Comparison of ENCODE assay signal across 8 cellular contexts in genomic region chr6:99514089-99514488, GRCh38. TPM values are rescaled to one million over a fixed set of nuclear protein-coding genes. Genes with fewer than 3 reads are reported as not detected.
A peak's percentile ranks its signal among the peaks of the same experiment; 100 is the strongest.
DNase-seq lines count a peak whose midpoint lies in the region; ATAC-seq, FAIRE-seq and TF ChIP-seq lines count a peak whose summit lies in the region.

No MANE protein-coding gene starts in this region.

- H3K4me2 ChIP-seq in PC-3 (ENCODE audit: low read length), result peak overlapping the region; percentile 92
- H3K4me2 ChIP-seq in endothelial cell of umbilical vein (ENCODE audit: insufficient read depth, low read length), result peak overlapping the region; percentile 97

- BruUV-seq in PC-3 (replicated peaks; lab: Mats Ljungman, UMichigan), result no TSS peak
- no TSS peak for BruUV-seq in endothelial cell of umbilical vein (replicated peaks; lab: Mats Ljungman, UMichigan)

- H3K9me3 ChIP-seq in PC-3 (ENCODE audit: low read length) (no peaks in the 10 kb centered on the region), endothelial cell of umbilical vein (replicated peaks; ENCODE audit: control insufficient read depth, insufficient read depth, low read length) (no peaks in the 10 kb centered on the region)

- no peak for ATAC-seq in PC-3

- H3K9me2 ChIP-seq in PC-3 (replicated peaks; ENCODE audit: low read length), result no peaks in the 10 kb centered on the region

- dilution Hi-C loops in endothelial cell of umbilical vein (cut with MboI; ENCODE audit: extremely low pct_ligation_motif_present, low sequenced_read_pairs), result no loop called here

- H3K4me1 ChIP-seq in PC-3 (ENCODE audit: insufficient read depth, low read length) (peaks cover 22% of the 10 kb centered on the region), endothelial cell of umbilical vein (ENCODE audit: control insufficient read depth, extremely low read depth, insufficient read depth, low read length) (peaks cover 13% of the 10 kb centered on the region)

- H3K9me1 ChIP-seq in endothelial cell of umbilical vein (replicated peaks; ENCODE audit: control insufficient read depth, extremely low read depth, insufficient read depth, low read length), result no peaks in the 10 kb centered on the region

- H3K36me3 ChIP-seq in PC-3 (ENCODE audit: low read depth, low read length), result no peaks in the 10 kb centered on the region
- no peaks in the 10 kb centered on the region for H3K36me3 ChIP-seq in endothelial cell of umbilical vein (ENCODE audit: control insufficient read depth in 2 of 2, extremely low read depth in 1 of 2, insufficient read depth in 2 of 2, low read length in 2 of 2)

- H3K79me2 ChIP-seq in PC-3 (ENCODE audit: low read length) (peaks cover 42% of the 10 kb centered on the region), endothelial cell of umbilical vein (ENCODE audit: control insufficient read depth, insufficient read depth, low read length) (peaks cover 35% of the 10 kb centered on the region)

- H4K20me1 ChIP-seq in PC-3 (ENCODE audit: low read length) (no peaks in the 10 kb centered on the region), endothelial cell of umbilical vein (replicated peaks; ENCODE audit: control insufficient read depth, extremely low read depth, insufficient read depth, low read length) (no peaks in the 10 kb centered on the region)

- no peaks in the 10 kb centered on the region for H3K27me3 ChIP-seq in PC-3 (ENCODE audit: low read length)
- no peaks in the 10 kb centered on the region for H3K27me3 ChIP-seq in endothelial cell of umbilical vein (ENCODE audit: control insufficient read depth in 2 of 2, insufficient read depth in 2 of 2, low read length in 2 of 2)

- H3K4me3 ChIP-seq in PC-3 (ENCODE audit: low read length) (peak overlapping the region; percentile 91), endothelial cell of umbilical vein (replicated peaks in 1 of 3; ENCODE audit: insufficient read depth in 1 of 3, low read depth in 1 of 3, low read length in 3 of 3) (peak overlapping the region; percentile 17 to 86 (median 76))

- peak; percentile 5 for FAIRE-seq in GM18507 (lab: Jason Lieb, UNC)
- FAIRE-seq in endothelial cell of umbilical vein (lab: Jason Lieb, UNC), result peak; percentile 54

- POLR2A ChIA-PET in PC-3 (lab: Charles Lee; ENCODE audit: unreplicated experiment), result no interaction called here
- POLR2A ChIA-PET in endothelial cell of umbilical vein (lab: Charles Lee), result no interaction called here

- H3K27ac ChIP-seq in PC-3 (ENCODE audit: low read length) (no peak overlapping the region), endothelial cell of umbilical vein (ENCODE audit: insufficient read depth, low read depth, low read length) (no peak overlapping the region)

- DNase-seq in GM18507 (ENCODE audit: extremely low spot score, insufficient read length, low read depth), result no peak
- no peak for DNase-seq in PC-3
- DNase-seq in endothelial cell of umbilical vein (ENCODE audit: low read depth, low spot score), result peak; percentile 36
- peak; percentile 35 for DNase-seq in retina
- DNase-seq in NCI-H128 (lab: John Stamatoyannopoulos, UW; ENCODE audit: unreplicated experiment), result no peak
- DNase-seq in ecto neural progenitor cell (ENCODE audit: low spot score), result no peak
- DNase-seq in posterior cingulate gyrus, result no peak
- DNase-seq in central memory CD4-positive, alpha-beta T cell, result no peak

- H3F3A ChIP-seq in PC-3 (ENCODE audit: low read length, unreplicated experiment), result no peaks in the 10 kb centered on the region

- intact Hi-C loops in PC-3 (cut with micrococcal nuclease) (no loop called here), endothelial cell of umbilical vein (cut with micrococcal nuclease) (loop anchor here (10.0 kb wide), 1 partner anchor 169 kb away; the partner anchor contains the start of gene FAXC), posterior cingulate gyrus (cut with DNase I) (loop anchor here (10.0 kb wide), 1 partner anchor 89 kb away; the partner anchor contains the start of gene PNISR)

- peak overlapping the region; percentile 81; the same call in 1 of the 2 replicates for H2AFZ ChIP-seq in PC-3 (ENCODE audit: low read length)
- peak overlapping the region; percentile 40 for H2AFZ ChIP-seq in endothelial cell of umbilical vein (ENCODE audit: low read depth, low read length)

- H3K9ac ChIP-seq in PC-3 (ENCODE audit: low read length), result peak overlapping the region; percentile 81
- H3K9ac ChIP-seq in endothelial cell of umbilical vein (replicated peaks; ENCODE audit: extremely low read depth, insufficient read depth, low read length), result peak overlapping the region; percentile 63

- CTCF ChIA-PET in PC-3 (lab: Charles Lee), result no interaction called here
- CTCF ChIA-PET in endothelial cell of umbilical vein (lab: Charles Lee), result interaction anchor here (0.6 to 1.1 kb wide), 4 partner anchors 13 to 183 kb away, joined by 3 to 4 read pairs (median 4); no protein-coding TSS in a partner anchor

- no peak for TF ChIP-seq POLR2A in endothelial cell of umbilical vein (IDR thresholded peaks at IDR 0.05; ENCODE audit: low read depth, low read length)

- no peak for TF ChIP-seq CTCF in PC-3 (conservative IDR thresholded peaks at IDR 0.05; ENCODE audit: low read depth, low read length)
- no peak for TF ChIP-seq CTCF in endothelial cell of umbilical vein (IDR thresholded peaks at IDR 0.05; ENCODE audit: extremely low read depth in 1 of 2, insufficient read depth in 1 of 2, low read depth in 1 of 2, low read length in 2 of 2)

TF ChIP-seq in endothelial cell of umbilical vein, 7 proteins besides CTCF, POLR2A, EP300 and RAD21:
- no peak for TF ChIP-seq MAX (IDR thresholded peaks at IDR 0.05; ENCODE audit: insufficient read depth, insufficient read length)

RNA-seq across cellular contexts. Expression of gene USP45, which starts 1.1 kb away (rescaled TPM):
- total RNA-seq in PC-3 (2014; rRNA removed), result 8.3 and 9.3 TPM in 2 replicates
- 11.3 and 13.6 TPM in 2 replicates for total RNA-seq in endothelial cell of umbilical vein
- 1.9 and 2.7 TPM in 2 replicates for polyA plus RNA-seq in endothelial cell of umbilical vein
- 6.1 and 6.7 TPM in 2 replicates for polyA plus RNA-seq in endothelial cell of umbilical vein (2011; cell fraction: cytosol; rRNA removed)
- polyA plus RNA-seq in endothelial cell of umbilical vein (2011; cell fraction: nucleus; rRNA removed), result 19.1 and 19.7 TPM in 2 replicates
- 10.6 and 12.8 TPM in 2 replicates for polyA plus RNA-seq in endothelial cell of umbilical vein (2012)
- polyA minus RNA-seq in endothelial cell of umbilical vein, result 8.0 and 10.0 TPM in 2 replicates
- polyA minus RNA-seq in endothelial cell of umbilical vein (2011; cell fraction: cytosol; rRNA and poly(A)+ RNA removed), result 6.1 TPM
- 11.9 and 15.1 TPM in 2 replicates for polyA minus RNA-seq in endothelial cell of umbilical vein (2011; cell fraction: nucleus; rRNA and poly(A)+ RNA removed)

RNA-seq across cellular contexts. Expression of gene CCNC, which starts 54.4 kb away (rescaled TPM):
- total RNA-seq in PC-3 (2014; rRNA removed) (53.7 and 69.3 TPM in 2 replicates), endothelial cell of umbilical vein (53.1 and 53.5 TPM in 2 replicates)
- 13.0 and 18.2 TPM in 2 replicates for polyA plus RNA-seq in endothelial cell of umbilical vein
- 25.9 and 29.7 TPM in 2 replicates for polyA plus RNA-seq in endothelial cell of umbilical vein (2011; cell fraction: cytosol; rRNA removed)
- 42.7 and 58.9 TPM in 2 replicates for polyA plus RNA-seq in endothelial cell of umbilical vein (2011; cell fraction: nucleus; rRNA removed)
- polyA plus RNA-seq in endothelial cell of umbilical vein (2012), result 27.1 and 46.4 TPM in 2 replicates
- 52.7 and 60.8 TPM in 2 replicates for polyA minus RNA-seq in endothelial cell of umbilical vein
- 48.6 TPM for polyA minus RNA-seq in endothelial cell of umbilical vein (2011; cell fraction: cytosol; rRNA and poly(A)+ RNA removed)
- polyA minus RNA-seq in endothelial cell of umbilical vein (2011; cell fraction: nucleus; rRNA and poly(A)+ RNA removed), result 28.7 and 43.1 TPM in 2 replicates

Comparison
In these comparisons a context has a peak if more than half of its experiments do, and no peak if none do; other contexts are left out.
1. DNase-seq: peak in endothelial cell of umbilical vein (single experiment) and retina (single experiment); none in GM18507 (single experiment), PC-3 (single experiment), NCI-H128 (single experiment), ecto neural progenitor cell (single experiment), posterior cingulate gyrus (0 of 10) and central memory CD4-positive, alpha-beta T cell (single experiment).